ENCODE assay signal across 8 cellular contexts in genomic region chr13:110308377-110309158, GRCh38. TPM values are rescaled to one million over a fixed set of nuclear protein-coding genes. Genes with fewer than 3 reads are reported as not detected.
A peak's percentile ranks its signal among the peaks of the same experiment; 100 is the strongest.
DNase-seq lines count a peak whose midpoint lies in the region; ATAC-seq, FAIRE-seq and TF ChIP-seq lines count a peak whose summit lies in the region.

No MANE protein-coding gene starts in this region.

- intact Hi-C loops in endothelial cell of umbilical vein (cut with micrococcal nuclease), result loop anchor here (1.0 kb wide), 2 partner anchors 12 to 104 kb away; no protein-coding TSS in a partner anchor
- intact Hi-C loops in CD4-positive, alpha-beta T cell (cut with DNase I, micrococcal nuclease), result no loop called here

- no peaks in the 10 kb centered on the region for H3K27me3 ChIP-seq in endothelial cell of umbilical vein (ENCODE audit: control insufficient read depth in 2 of 2, insufficient read depth in 2 of 2, low read length in 2 of 2)
- H3K27me3 ChIP-seq in mucosa of rectum (ENCODE audit: control insufficient read depth in 2 of 2, insufficient read depth in 2 of 2, low read length in 2 of 2), result peaks cover 4 to 46% of the 10 kb centered on the region in 2 donors
- H3K27me3 ChIP-seq in CD4-positive, alpha-beta T cell (ENCODE audit: control insufficient read depth, insufficient read depth, low read length), result peaks cover 65% of the 10 kb centered on the region
- H3K27me3 ChIP-seq in Karpas-422 (ENCODE audit: low read length), result no peaks in the 10 kb centered on the region

- POLR2A ChIA-PET in endothelial cell of umbilical vein (lab: Charles Lee), result interaction anchor here (0.8 to 1.1 kb wide), 4 partner anchors 11 to 407 kb away, joined by 3 to 4 read pairs (median 4); no protein-coding TSS in a partner anchor
- POLR2A ChIA-PET in CD4-positive, alpha-beta T cell (lab: Charles Lee), result no interaction called here

- ATAC-seq in CD4-positive, alpha-beta T cell (ENCODE audit: poor library complexity), result no peak
- ATAC-seq in HG02973 (IDR thresholded peaks at IDR 0.05; ENCODE audit: unreplicated experiment), result no peak

- no peaks in the 10 kb centered on the region for H3K36me3 Mint-ChIP-seq in CD4-positive, alpha-beta T cell (ENCODE audit: low read depth)

- H2AFZ ChIP-seq in endothelial cell of umbilical vein (ENCODE audit: low read depth, low read length) (peak overlapping the region; percentile 6), Karpas-422 (ENCODE audit: low read length) (no peak overlapping the region)

- peak; percentile 83 for FAIRE-seq in endothelial cell of umbilical vein (lab: Jason Lieb, UNC)

- DNase-seq in ACHN (peak; percentile 41), NCI-H1105 treated with DMSO at 0.1 percent for 48 hours (lab: John Stamatoyannopoulos, UW) (peak; percentile 76), endothelial cell of umbilical vein (ENCODE audit: low read depth, low spot score) (peak; percentile 62), GOT3 (lab: John Stamatoyannopoulos, UW) (no peak), Karpas-422 (no peak)
- DNase-seq in CD4-positive, alpha-beta T cell, result no peak

- H3K79me2 ChIP-seq in endothelial cell of umbilical vein (ENCODE audit: control insufficient read depth, insufficient read depth, low read length), result peaks cover 94% of the 10 kb centered on the region
- H3K79me2 ChIP-seq in Karpas-422 (ENCODE audit: low read length), result no peaks in the 10 kb centered on the region

- H3K9me3 ChIP-seq in endothelial cell of umbilical vein (replicated peaks; ENCODE audit: control insufficient read depth, insufficient read depth, low read length) (no peaks in the 10 kb centered on the region), mucosa of rectum (ENCODE audit: control insufficient read depth in 2 of 2, low read length in 2 of 2) (no peaks in the 10 kb centered on the region), Karpas-422 (ENCODE audit: low read length) (no peaks in the 10 kb centered on the region)
- no peaks in the 10 kb centered on the region for H3K9me3 ChIP-seq in CD4-positive, alpha-beta T cell (ENCODE audit: control insufficient read depth, low read length)

- H3K4me3 ChIP-seq in endothelial cell of umbilical vein (replicated peaks in 1 of 3; ENCODE audit: insufficient read depth in 1 of 3, low read depth in 1 of 3, low read length in 3 of 3) (peak overlapping the region; percentile 64 to 83 (median 71)), mucosa of rectum (ENCODE audit: low read length in 2 of 2) (peak overlapping the region; percentile 71 to 79), Karpas-422 (ENCODE audit: low read length) (no peak overlapping the region)

- H3K9ac ChIP-seq in endothelial cell of umbilical vein (replicated peaks; ENCODE audit: extremely low read depth, insufficient read depth, low read length) (peak overlapping the region; percentile 74), mucosa of rectum (ENCODE audit: low read depth in 1 of 2, low read length in 2 of 2) (peak overlapping the region; percentile 65 to 74), Karpas-422 (ENCODE audit: low read length) (no peak overlapping the region)

- no peak for TF ChIP-seq CTCF in endothelial cell of umbilical vein (IDR thresholded peaks at IDR 0.05; ENCODE audit: extremely low read depth in 1 of 2, insufficient read depth in 1 of 2, low read depth in 1 of 2, low read length in 2 of 2)
- TF ChIP-seq CTCF in CD4-positive, alpha-beta T cell (IDR thresholded peaks at IDR 0.05), result no peak

- dilution Hi-C loops in endothelial cell of umbilical vein (cut with MboI; ENCODE audit: extremely low pct_ligation_motif_present, low sequenced_read_pairs), result no loop called here

- H3K9me1 ChIP-seq in endothelial cell of umbilical vein (replicated peaks; ENCODE audit: control insufficient read depth, extremely low read depth, insufficient read depth, low read length), result no peaks in the 10 kb centered on the region

- no peaks in the 10 kb centered on the region for H3K9me2 ChIP-seq in Karpas-422 (replicated peaks; ENCODE audit: insufficient read depth, low read length)

- H3K27ac Mint-ChIP-seq in CD4-positive, alpha-beta T cell, result no peak overlapping the region

- H3K4me2 ChIP-seq in endothelial cell of umbilical vein (ENCODE audit: insufficient read depth, low read length), result peak overlapping the region; percentile 53
- H3K4me2 ChIP-seq in Karpas-422 (ENCODE audit: low read depth, low read length, poor library complexity, severe bottlenecking), result no peak overlapping the region

- no TSS peak for BruUV-seq in endothelial cell of umbilical vein (replicated peaks; lab: Mats Ljungman, UMichigan)

- in situ Hi-C loops in ACHN (cut with HindIII; ENCODE audit: low pct_ligation_motif_present, low pct_unique_long_range_greater_than_20kb, low sequenced_read_pairs), result no loop called here

- H3K4me1 Mint-ChIP-seq in CD4-positive, alpha-beta T cell (ENCODE audit: low read depth), result no peaks in the 10 kb centered on the region

- TF ChIP-seq POLR2A in endothelial cell of umbilical vein (IDR thresholded peaks at IDR 0.05; ENCODE audit: low read depth, low read length), result no peak

- peak overlapping the region; percentile 59 for H3K27ac ChIP-seq in endothelial cell of umbilical vein (ENCODE audit: insufficient read depth, low read depth, low read length)
- peak overlapping the region; percentile 80 to 84 for H3K27ac ChIP-seq in mucosa of rectum (ENCODE audit: low read depth in 2 of 2, low read length in 2 of 2)
- H3K27ac ChIP-seq in CD4-positive, alpha-beta T cell (ENCODE audit: low read depth, low read length), result no peak overlapping the region
- no peak overlapping the region for H3K27ac ChIP-seq in Karpas-422 (ENCODE audit: low read length)

- no peaks in the 10 kb centered on the region for H3K9me3 Mint-ChIP-seq in CD4-positive, alpha-beta T cell

- peaks cover 2 to 11% of the 10 kb centered on the region in 2 experiments for H3K36me3 ChIP-seq in endothelial cell of umbilical vein (ENCODE audit: control insufficient read depth in 2 of 2, extremely low read depth in 1 of 2, insufficient read depth in 2 of 2, low read length in 2 of 2)
- no peaks in the 10 kb centered on the region for H3K36me3 ChIP-seq in mucosa of rectum (ENCODE audit: control insufficient read depth in 2 of 2, insufficient read depth in 2 of 2, low read length in 2 of 2)
- no peaks in the 10 kb centered on the region for H3K36me3 ChIP-seq in Karpas-422 (ENCODE audit: insufficient read depth, low read length)

- H3K4me3 Mint-ChIP-seq in CD4-positive, alpha-beta T cell, result no peak overlapping the region

- peaks cover 57% of the 10 kb centered on the region for H3K4me1 ChIP-seq in endothelial cell of umbilical vein (ENCODE audit: control insufficient read depth, extremely low read depth, insufficient read depth, low read length)
- H3K4me1 ChIP-seq in mucosa of rectum (ENCODE audit: control insufficient read depth in 2 of 2, insufficient read depth in 2 of 2, low read length in 2 of 2), result peaks cover 9 to 19% of the 10 kb centered on the region in 2 donors
- no peaks in the 10 kb centered on the region for H3K4me1 ChIP-seq in Karpas-422 (ENCODE audit: low read length)

- peaks cover 79% of the 10 kb centered on the region for H3K27me3 Mint-ChIP-seq in CD4-positive, alpha-beta T cell

- no peaks in the 10 kb centered on the region for H4K20me1 ChIP-seq in endothelial cell of umbilical vein (replicated peaks; ENCODE audit: control insufficient read depth, extremely low read depth, insufficient read depth, low read length)
- no peaks in the 10 kb centered on the region for H4K20me1 ChIP-seq in Karpas-422 (ENCODE audit: insufficient read depth, low read depth, low read length)

- CTCF ChIA-PET in endothelial cell of umbilical vein (lab: Charles Lee), result interaction anchor here (0.7 to 5.0 kb wide), 14 partner anchors 10 to 136 kb away, joined by 3 to 43 read pairs (median 5); no protein-coding TSS in a partner anchor
- CTCF ChIA-PET in CD4-positive, alpha-beta T cell (lab: Charles Lee), result no interaction called here

TF ChIP-seq in endothelial cell of umbilical vein, 7 proteins besides CTCF, POLR2A, EP300 and RAD21:
- TF ChIP-seq JUN (IDR thresholded peaks at IDR 0.05; ENCODE audit: borderline replicate concordance, insufficient read depth, insufficient read length, low read depth), result no peak
- TF ChIP-seq MAX (IDR thresholded peaks at IDR 0.05; ENCODE audit: insufficient read depth, insufficient read length), result no peak
- TF ChIP-seq GATA2 (IDR thresholded peaks at IDR 0.05; ENCODE audit: insufficient read depth, insufficient read length, low read depth, low read length), result no peak
- TF ChIP-seq MYC (IDR thresholded peaks at IDR 0.05; ENCODE audit: low read depth, low read length), result no peak
- no peak for TF ChIP-seq EZH2 (IDR thresholded peaks at IDR 0.05; ENCODE audit: borderline replicate concordance, low read depth, low read length, severe bottlenecking)
- no peak for TF ChIP-seq FOS (IDR thresholded peaks at IDR 0.05; ENCODE audit: borderline replicate concordance, insufficient read depth, low read length)
- no peak for TF ChIP-seq POLR2AphosphoS5 (IDR thresholded peaks at IDR 0.05; ENCODE audit: insufficient read depth, low read depth, low read length)
TF ChIP-seq in endothelial cell of umbilical vein: peak in this region for 0.

RNA-seq across cellular contexts. Expression of gene COL4A2, which starts 1.5 kb away (rescaled TPM):
- 792 and 935 TPM in 2 replicates for total RNA-seq in endothelial cell of umbilical vein
- polyA plus RNA-seq in endothelial cell of umbilical vein, result 940 and 1,366 TPM in 2 replicates
- polyA plus RNA-seq in endothelial cell of umbilical vein (2011; cell fraction: cytosol; rRNA removed), result 563 and 570 TPM in 2 replicates
- 716 and 1,073 TPM in 2 replicates for polyA plus RNA-seq in endothelial cell of umbilical vein (2011; cell fraction: nucleus; rRNA removed)
- 398 and 736 TPM in 2 replicates for polyA plus RNA-seq in endothelial cell of umbilical vein (2012)
- polyA minus RNA-seq in endothelial cell of umbilical vein, result 769 and 809 TPM in 2 replicates
- 4.8 TPM for polyA minus RNA-seq in endothelial cell of umbilical vein (2011; cell fraction: cytosol; rRNA and poly(A)+ RNA removed)
- polyA minus RNA-seq in endothelial cell of umbilical vein (2011; cell fraction: nucleus; rRNA and poly(A)+ RNA removed), result 669 and 809 TPM in 2 replicates
- total RNA-seq in CD4-positive, alpha-beta T cell, result not detected
- 0.76 TPM in 1 of 2 replicates, not detected in the other for total RNA-seq in Karpas-422 (2014; rRNA removed; shearing (Covaris generic); ENCODE audit: low replicate concordance)

RNA-seq across cellular contexts. Expression of gene COL4A1, which starts 1.6 kb away (rescaled TPM):
- 1,119 and 1,341 TPM in 2 replicates for total RNA-seq in endothelial cell of umbilical vein
- polyA plus RNA-seq in endothelial cell of umbilical vein, result 379 and 384 TPM in 2 replicates
- 305 and 353 TPM in 2 replicates for polyA plus RNA-seq in endothelial cell of umbilical vein (2011; cell fraction: cytosol; rRNA removed)
- 509 and 510 TPM in 2 replicates for polyA plus RNA-seq in endothelial cell of umbilical vein (2011; cell fraction: nucleus; rRNA removed)
- polyA plus RNA-seq in endothelial cell of umbilical vein (2012), result 493 and 639 TPM in 2 replicates
- 611 and 680 TPM in 2 replicates for polyA minus RNA-seq in endothelial cell of umbilical vein
- 2.3 TPM for polyA minus RNA-seq in endothelial cell of umbilical vein (2011; cell fraction: cytosol; rRNA and poly(A)+ RNA removed)
- 490 and 493 TPM in 2 replicates for polyA minus RNA-seq in endothelial cell of umbilical vein (2011; cell fraction: nucleus; rRNA and poly(A)+ RNA removed)
- under 1 TPM; 0.08 to 0.16 TPM for total RNA-seq in CD4-positive, alpha-beta T cell
- 0.11 TPM in 1 of 2 replicates, not detected in the other for total RNA-seq in Karpas-422 (2014; rRNA removed; shearing (Covaris generic); ENCODE audit: low replicate concordance)

Comparison
In these comparisons a context has a peak if more than half of its experiments do, and no peak if none do; other contexts are left out.
1. DNase-seq: peak in ACHN (single experiment), NCI-H1105 treated with DMSO at 0.1 percent for 48 hours (single experiment) and endothelial cell of umbilical vein (single experiment); none in CD4-positive, alpha-beta T cell (0 of 10), GOT3 (single experiment) and Karpas-422 (single experiment).
2. H3K27ac ChIP-seq: peak in endothelial cell of umbilical vein (single experiment) and mucosa of rectum (2 of 2); none in CD4-positive, alpha-beta T cell (single experiment) and Karpas-422 (single experiment).
3. RNA of gene COL4A2, which starts 1.5 kb away (total RNA-seq): 792 to 935 TPM in endothelial cell of umbilical vein; not detected in CD4-positive, alpha-beta T cell and 0.76 TPM in Karpas-422; every median in the first group is over 100 times any median in the second.
4. RNA of gene COL4A1, which starts 1.6 kb away (total RNA-seq): 1,119 to 1,341 TPM in endothelial cell of umbilical vein; 0.08 to 0.16 TPM in CD4-positive, alpha-beta T cell and 0.11 TPM in Karpas-422; every median in the first group is over 100 times any median in the second.